In the genomic region with DNA sequence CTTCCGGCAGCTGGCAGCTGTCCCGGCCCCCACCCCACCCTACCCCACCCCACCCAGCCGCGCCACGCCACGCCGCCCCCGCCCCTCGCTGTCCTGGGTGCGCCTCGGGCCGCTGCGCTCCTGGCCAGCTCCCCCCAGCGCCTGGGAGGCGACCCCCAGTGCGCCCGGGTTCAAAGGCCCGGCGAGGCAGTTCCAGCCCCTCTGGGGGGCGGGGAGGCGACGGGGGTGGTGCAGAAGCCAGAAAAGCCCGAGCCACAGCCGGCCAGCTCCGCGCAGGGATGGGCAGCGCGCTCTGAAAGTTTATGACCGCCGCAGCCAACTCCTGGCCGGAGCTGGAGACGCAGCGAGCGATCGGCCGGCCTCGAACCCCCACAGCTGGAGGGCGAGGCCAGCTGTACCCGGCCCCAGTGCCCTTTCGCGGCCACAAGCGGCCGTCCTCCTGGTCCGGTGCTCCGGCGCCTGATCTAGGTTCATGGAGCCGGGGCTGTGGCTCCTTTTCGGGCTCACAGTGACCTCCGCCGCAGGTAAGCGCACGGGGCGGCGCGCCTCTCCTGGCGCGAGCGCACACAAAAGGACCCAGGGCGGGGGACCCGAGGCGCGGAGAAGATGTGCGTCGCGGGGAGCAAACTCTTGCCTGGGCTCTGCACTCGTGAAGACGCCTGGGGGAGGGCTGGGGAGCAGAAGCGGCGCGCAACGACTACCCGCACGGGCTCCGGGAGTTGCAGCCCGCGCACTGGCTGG, we compare ENCODE assay signal across 2 cellular contexts.
TF ChIP-seq lines count a peak whose summit lies in the region.

Gene EDN3, plus strand, starts transcription at position 271 of the 741 bp plus-strand sequence. Its CDS starts 202 bp downstream, at position 473.

TF ChIP-seq in SK-N-SH, 30 proteins besides CTCF, POLR2A, EP300 and RAD21 (continued from another document):
- TF ChIP-seq, protein P1, sequence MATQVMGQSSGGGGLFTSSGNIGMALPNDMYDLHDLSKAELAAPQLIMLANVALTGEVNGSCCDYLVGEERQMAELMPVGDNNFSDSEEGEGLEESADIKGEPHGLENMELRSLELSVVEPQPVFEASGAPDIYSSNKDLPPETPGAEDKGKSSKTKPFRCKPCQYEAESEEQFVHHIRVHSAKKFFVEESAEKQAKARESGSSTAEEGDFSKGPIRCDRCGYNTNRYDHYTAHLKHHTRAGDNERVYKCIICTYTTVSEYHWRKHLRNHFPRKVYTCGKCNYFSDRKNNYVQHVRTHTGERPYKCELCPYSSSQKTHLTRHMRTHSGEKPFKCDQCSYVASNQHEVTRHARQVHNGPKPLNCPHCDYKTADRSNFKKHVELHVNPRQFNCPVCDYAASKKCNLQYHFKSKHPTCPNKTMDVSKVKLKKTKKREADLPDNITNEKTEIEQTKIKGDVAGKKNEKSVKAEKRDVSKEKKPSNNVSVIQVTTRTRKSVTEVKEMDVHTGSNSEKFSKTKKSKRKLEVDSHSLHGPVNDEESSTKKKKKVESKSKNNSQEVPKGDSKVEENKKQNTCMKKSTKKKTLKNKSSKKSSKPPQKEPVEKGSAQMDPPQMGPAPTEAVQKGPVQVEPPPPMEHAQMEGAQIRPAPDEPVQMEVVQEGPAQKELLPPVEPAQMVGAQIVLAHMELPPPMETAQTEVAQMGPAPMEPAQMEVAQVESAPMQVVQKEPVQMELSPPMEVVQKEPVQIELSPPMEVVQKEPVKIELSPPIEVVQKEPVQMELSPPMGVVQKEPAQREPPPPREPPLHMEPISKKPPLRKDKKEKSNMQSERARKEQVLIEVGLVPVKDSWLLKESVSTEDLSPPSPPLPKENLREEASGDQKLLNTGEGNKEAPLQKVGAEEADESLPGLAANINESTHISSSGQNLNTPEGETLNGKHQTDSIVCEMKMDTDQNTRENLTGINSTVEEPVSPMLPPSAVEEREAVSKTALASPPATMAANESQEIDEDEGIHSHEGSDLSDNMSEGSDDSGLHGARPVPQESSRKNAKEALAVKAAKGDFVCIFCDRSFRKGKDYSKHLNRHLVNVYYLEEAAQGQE (IDR thresholded peaks at IDR 0.05; ENCODE audit: low read depth, low read length) = no peak
- TF ChIP-seq, protein P2, sequence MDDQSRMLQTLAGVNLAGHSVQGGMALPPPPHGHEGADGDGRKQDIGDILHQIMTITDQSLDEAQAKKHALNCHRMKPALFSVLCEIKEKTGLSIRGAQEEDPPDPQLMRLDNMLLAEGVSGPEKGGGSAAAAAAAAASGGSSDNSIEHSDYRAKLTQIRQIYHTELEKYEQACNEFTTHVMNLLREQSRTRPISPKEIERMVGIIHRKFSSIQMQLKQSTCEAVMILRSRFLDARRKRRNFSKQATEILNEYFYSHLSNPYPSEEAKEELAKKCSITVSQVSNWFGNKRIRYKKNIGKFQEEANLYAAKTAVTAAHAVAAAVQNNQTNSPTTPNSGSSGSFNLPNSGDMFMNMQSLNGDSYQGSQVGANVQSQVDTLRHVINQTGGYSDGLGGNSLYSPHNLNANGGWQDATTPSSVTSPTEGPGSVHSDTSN (IDR thresholded peaks at IDR 0.05) = no peak
- TF ChIP-seq TEAD4 (IDR thresholded peaks at IDR 0.05; ENCODE audit: borderline replicate concordance, insufficient read depth) (no peak), CHD2 (IDR thresholded peaks at IDR 0.05; ENCODE audit: low read length, partially characterized antibody) (no peak), YY1 (IDR thresholded peaks at IDR 0.05; ENCODE audit: low read depth) (no peak), NRF1 (IDR thresholded peaks at IDR 0.05; ENCODE audit: low read depth, low read length) (no peak)
- TF ChIP-seq, protein P3, sequence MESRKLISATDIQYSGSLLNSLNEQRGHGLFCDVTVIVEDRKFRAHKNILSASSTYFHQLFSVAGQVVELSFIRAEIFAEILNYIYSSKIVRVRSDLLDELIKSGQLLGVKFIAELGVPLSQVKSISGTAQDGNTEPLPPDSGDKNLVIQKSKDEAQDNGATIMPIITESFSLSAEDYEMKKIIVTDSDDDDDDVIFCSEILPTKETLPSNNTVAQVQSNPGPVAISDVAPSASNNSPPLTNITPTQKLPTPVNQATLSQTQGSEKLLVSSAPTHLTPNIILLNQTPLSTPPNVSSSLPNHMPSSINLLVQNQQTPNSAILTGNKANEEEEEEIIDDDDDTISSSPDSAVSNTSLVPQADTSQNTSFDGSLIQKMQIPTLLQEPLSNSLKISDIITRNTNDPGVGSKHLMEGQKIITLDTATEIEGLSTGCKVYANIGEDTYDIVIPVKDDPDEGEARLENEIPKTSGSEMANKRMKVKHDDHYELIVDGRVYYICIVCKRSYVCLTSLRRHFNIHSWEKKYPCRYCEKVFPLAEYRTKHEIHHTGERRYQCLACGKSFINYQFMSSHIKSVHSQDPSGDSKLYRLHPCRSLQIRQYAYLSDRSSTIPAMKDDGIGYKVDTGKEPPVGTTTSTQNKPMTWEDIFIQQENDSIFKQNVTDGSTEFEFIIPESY (IDR thresholded peaks at IDR 0.05; ENCODE audit: borderline replicate concordance, low read depth) = no peak
- TF ChIP-seq, protein P4, sequence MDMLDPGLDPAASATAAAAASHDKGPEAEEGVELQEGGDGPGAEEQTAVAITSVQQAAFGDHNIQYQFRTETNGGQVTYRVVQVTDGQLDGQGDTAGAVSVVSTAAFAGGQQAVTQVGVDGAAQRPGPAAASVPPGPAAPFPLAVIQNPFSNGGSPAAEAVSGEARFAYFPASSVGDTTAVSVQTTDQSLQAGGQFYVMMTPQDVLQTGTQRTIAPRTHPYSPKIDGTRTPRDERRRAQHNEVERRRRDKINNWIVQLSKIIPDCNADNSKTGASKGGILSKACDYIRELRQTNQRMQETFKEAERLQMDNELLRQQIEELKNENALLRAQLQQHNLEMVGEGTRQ (IDR thresholded peaks at IDR 0.05; ENCODE audit: borderline replicate concordance, low read depth, low read length) = no peak

TF ChIP-seq in SK-N-SH treated with all-trans-retinoic acid at 6 μM for 48 hours, 23 proteins besides CTCF, POLR2A, EP300 and RAD21 (continued from another document):
- TF ChIP-seq, protein P5, sequence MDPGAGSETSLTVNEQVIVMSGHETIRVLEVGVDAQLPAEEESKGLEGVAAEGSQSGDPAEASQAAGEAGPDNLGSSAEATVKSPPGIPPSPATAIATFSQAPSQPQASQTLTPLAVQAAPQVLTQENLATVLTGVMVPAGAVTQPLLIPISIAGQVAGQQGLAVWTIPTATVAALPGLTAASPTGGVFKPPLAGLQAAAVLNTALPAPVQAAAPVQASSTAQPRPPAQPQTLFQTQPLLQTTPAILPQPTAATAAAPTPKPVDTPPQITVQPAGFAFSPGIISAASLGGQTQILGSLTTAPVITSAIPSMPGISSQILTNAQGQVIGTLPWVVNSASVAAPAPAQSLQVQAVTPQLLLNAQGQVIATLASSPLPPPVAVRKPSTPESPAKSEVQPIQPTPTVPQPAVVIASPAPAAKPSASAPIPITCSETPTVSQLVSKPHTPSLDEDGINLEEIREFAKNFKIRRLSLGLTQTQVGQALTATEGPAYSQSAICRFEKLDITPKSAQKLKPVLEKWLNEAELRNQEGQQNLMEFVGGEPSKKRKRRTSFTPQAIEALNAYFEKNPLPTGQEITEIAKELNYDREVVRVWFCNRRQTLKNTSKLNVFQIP (CRISPR knock-in tag; IDR thresholded peaks at IDR 0.05; ENCODE audit: borderline replicate concordance, low read depth) = no peak
- TF ChIP-seq ZNF565 (CRISPR knock-in tag; conservative IDR thresholded peaks at IDR 0.05; ENCODE audit: low read depth) = no peak
- no peak for TF ChIP-seq BACH2 (CRISPR knock-in tag; IDR thresholded peaks at IDR 0.05; ENCODE audit: borderline replicate concordance)
- TF ChIP-seq CREB5 (CRISPR knock-in tag; IDR thresholded peaks at IDR 0.05; ENCODE audit: low read depth) = no peak
- no peak for TF ChIP-seq TCF4 (CRISPR knock-in tag; IDR thresholded peaks at IDR 0.05; ENCODE audit: borderline replicate concordance)
- TF ChIP-seq PPARA (CRISPR knock-in tag; IDR thresholded peaks at IDR 0.05; ENCODE audit: borderline replicate concordance) = no peak
- TF ChIP-seq PATZ1 (CRISPR knock-in tag; IDR thresholded peaks at IDR 0.05; ENCODE audit: borderline replicate concordance) = no peak
- TF ChIP-seq ISL1 (CRISPR knock-in tag; IDR thresholded peaks at IDR 0.05) = no peak
- TF ChIP-seq CSDC2 (CRISPR knock-in tag; IDR thresholded peaks at IDR 0.05) = no peak
- TF ChIP-seq ZC3H10 (CRISPR knock-in tag; IDR thresholded peaks at IDR 0.05) = no peak
- no peak for TF ChIP-seq ZNF8 (CRISPR knock-in tag; IDR thresholded peaks at IDR 0.05)
- TF ChIP-seq ZFP3 (CRISPR knock-in tag; IDR thresholded peaks at IDR 0.05) = no peak
- no peak for TF ChIP-seq ARNTL (CRISPR knock-in tag; IDR thresholded peaks at IDR 0.05; ENCODE audit: borderline replicate concordance, low read depth)
